ENCODE assay signal across 15 cellular contexts in the genomic region with DNA sequence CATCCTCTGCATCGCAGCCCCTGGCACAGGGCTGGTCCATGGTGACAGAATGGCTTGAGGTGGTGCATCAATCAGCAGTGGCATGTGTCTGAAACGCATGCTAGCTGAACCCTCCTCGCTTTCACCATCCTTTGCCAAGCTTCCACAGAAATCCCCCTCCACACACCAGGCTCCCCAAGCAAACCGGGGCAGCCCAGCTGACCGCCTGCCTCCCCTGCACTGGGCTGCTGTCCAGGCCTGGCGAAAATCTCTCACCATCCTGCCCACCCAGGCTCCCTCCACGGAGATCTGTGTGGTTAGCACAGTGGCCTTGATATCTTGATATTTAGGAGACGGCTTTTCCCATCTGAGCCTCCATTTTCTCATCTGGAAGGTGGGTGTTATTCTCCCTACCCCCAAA. TPM values are rescaled to one million over a fixed set of nuclear protein-coding genes. Genes with fewer than 3 reads are reported as not detected.
A peak's percentile ranks its signal among the peaks of the same experiment; 100 is the strongest.
DNase-seq lines count a peak whose midpoint lies in the region; ATAC-seq and TF ChIP-seq lines count a peak whose summit lies in the region.
"Had no signal": no experiment of that assay in that cellular context is flagged by ENCODE, and none has a peak within 500 bp of the region (broad histone marks: within the 10 kb centered on the region; RNA-seq: fewer than 3 reads in every experiment).

No MANE protein-coding gene starts in this region.

- H3K79me2 ChIP-seq in hepatocyte: no peaks in the 10 kb centered on the region
- H3K79me2 ChIP-seq: parathyroid adenoma had no signal

- H3K36me3 ChIP-seq in cardiac muscle cell (no peaks in the 10 kb centered on the region), hepatocyte (replicated peaks; ENCODE audit: insufficient read depth, low read depth) (no peaks in the 10 kb centered on the region)

- DNase-seq in cardiac muscle cell (ENCODE audit: low read depth in 1 of 2, low spot score in 1 of 2) (no peak), Right ventricle myocardium superior (no peak), hepatocyte (ENCODE audit: low spot score) (no peak), type B pancreatic cell (ENCODE audit: extremely low spot score, unreplicated experiment) (no peak), NOMO-1 treated with DMSO at 0.1 percent for 48 hours (lab: John Stamatoyannopoulos, UW; ENCODE audit: unreplicated experiment) (no peak), NCI-H226 (no peak)
- peak; percentile 41 for DNase-seq in activated CD8-positive, alpha-beta T cell treated with anti-CD3 and anti-CD28 coated beads, Interleukin-2, amount 10 ng/mL, durations not matched to agents 7 days and 5 days
- no peak for DNase-seq in activated CD4-positive, CD25-positive, alpha-beta regulatory T cell treated with anti-CD3 and anti-CD28 coated beads, Interleukin-2, amount 50 U/mL, for 72 hours
- DNase-seq: activated B cell treated with CpG ODN at 0.5 μM for 24 hours, body of pancreas, kidney glomerular epithelial cell, NCI-H1048 had no signal

- peak overlapping the region; percentile 95 for H3K4me3 ChIP-seq in cardiac muscle cell
- H3K4me3 ChIP-seq in hepatocyte: no peak overlapping the region

- CTCF ChIA-PET in activated CD8-positive, alpha-beta T cell treated with anti-CD3 and anti-CD28 coated beads, Interleukin-2, amount 10 ng/mL, durations not matched to agents 7 days and 5 days (lab: Charles Lee): interaction anchor here (1.2 to 1.9 kb wide), 3 partner anchors 39 to 174 kb away, joined by 3 to 7 read pairs (median 3); no protein-coding TSS in a partner anchor

- intact Hi-C loops in Right ventricle myocardium superior (cut with DNase I): loop anchor here (10.0 kb wide), 1 partner anchor 122 kb away; no protein-coding TSS in a partner anchor

- H3K27ac ChIP-seq in cardiac muscle cell: no peak overlapping the region
- no peak overlapping the region for H3K27ac ChIP-seq in hepatocyte
- H3K27ac ChIP-seq: body of pancreas, parathyroid adenoma had no signal

- H3K9me3 ChIP-seq in cardiac muscle cell (ENCODE audit: low read depth) (no peaks in the 10 kb centered on the region), hepatocyte (ENCODE audit: low read depth) (no peaks in the 10 kb centered on the region)
- H3K9me3 ChIP-seq: body of pancreas, heart right ventricle had no signal

- peak overlapping the region; percentile 85 for H3K4me3 Mint-ChIP-seq in activated CD8-positive, alpha-beta T cell treated with anti-CD3 and anti-CD28 coated beads, Interleukin-2, amount 10 ng/mL, durations not matched to agents 7 days and 5 days
- peak overlapping the region; percentile 90 for H3K4me3 Mint-ChIP-seq in type B pancreatic cell

- peak overlapping the region; percentile 98 for H3K4me2 ChIP-seq in hepatocyte

- POLR2A ChIA-PET in activated CD8-positive, alpha-beta T cell treated with anti-CD3 and anti-CD28 coated beads, Interleukin-2, amount 10 ng/mL, durations not matched to agents 7 days and 5 days (lab: Charles Lee): interaction anchor here (0.8 to 1.3 kb wide), 3 partner anchors 14 to 179 kb away, joined by 3 to 4 read pairs (median 3); partner anchors contain the start of gene SFXN1

- no peak for ATAC-seq in Right ventricle myocardium superior (ENCODE audit: poor library complexity)
- no peak for ATAC-seq in activated CD8-positive, alpha-beta T cell treated with anti-CD3 and anti-CD28 coated beads, Interleukin-2, amount 10 ng/mL, durations not matched to agents 7 days and 5 days
- ATAC-seq: body of pancreas had no signal

- 80% methylated on average over 8 of the region's 8 CpGs for WGBS in hepatocyte (ENCODE audit: low lambda C conversion rate, missing lambda C conversion rate)

- H3K36me3 Mint-ChIP-seq in activated CD8-positive, alpha-beta T cell treated with anti-CD3 and anti-CD28 coated beads, Interleukin-2, amount 10 ng/mL, durations not matched to agents 7 days and 5 days (ENCODE audit: low read depth): peaks cover 42% of the 10 kb centered on the region
- H3K36me3 Mint-ChIP-seq in type B pancreatic cell: no peaks in the 10 kb centered on the region

- H3K9me3 Mint-ChIP-seq in activated CD8-positive, alpha-beta T cell treated with anti-CD3 and anti-CD28 coated beads, Interleukin-2, amount 10 ng/mL, durations not matched to agents 7 days and 5 days (ENCODE audit: insufficient read depth): peaks cover 4% of the 10 kb centered on the region
- no peaks in the 10 kb centered on the region for H3K9me3 Mint-ChIP-seq in type B pancreatic cell
- H3K9me3 Mint-ChIP-seq: activated B cell treated with CpG ODN at 0.5 μM for 24 hours had no signal

- no peaks in the 10 kb centered on the region for H3K27me3 Mint-ChIP-seq in activated CD8-positive, alpha-beta T cell treated with anti-CD3 and anti-CD28 coated beads, Interleukin-2, amount 10 ng/mL, durations not matched to agents 7 days and 5 days (ENCODE audit: low read depth)
- peaks cover 86% of the 10 kb centered on the region for H3K27me3 Mint-ChIP-seq in type B pancreatic cell

- H3K27ac Mint-ChIP-seq in activated CD8-positive, alpha-beta T cell treated with anti-CD3 and anti-CD28 coated beads, Interleukin-2, amount 10 ng/mL, durations not matched to agents 7 days and 5 days: peak overlapping the region; percentile 90
- H3K27ac Mint-ChIP-seq in type B pancreatic cell: no peak overlapping the region

- no peak overlapping the region for H2AFZ ChIP-seq in hepatocyte

- no peaks in the 10 kb centered on the region for H4K20me1 ChIP-seq in hepatocyte (ENCODE audit: insufficient read depth, poor library complexity, severe bottlenecking)

- peaks cover 90% of the 10 kb centered on the region for H3K4me1 Mint-ChIP-seq in activated CD8-positive, alpha-beta T cell treated with anti-CD3 and anti-CD28 coated beads, Interleukin-2, amount 10 ng/mL, durations not matched to agents 7 days and 5 days (ENCODE audit: low read depth)
- H3K4me1 Mint-ChIP-seq in type B pancreatic cell (ENCODE audit: unreplicated experiment): peaks cover 3% of the 10 kb centered on the region

- H3K4me1 ChIP-seq in cardiac muscle cell (ENCODE audit: low read depth) (peaks cover 4% of the 10 kb centered on the region), hepatocyte (ENCODE audit: insufficient read depth) (no peaks in the 10 kb centered on the region)

- H3K27me3 ChIP-seq in cardiac muscle cell (no peaks in the 10 kb centered on the region), hepatocyte (peaks cover 38% of the 10 kb centered on the region)

- no peak for TF ChIP-seq CTCF in cardiac muscle cell (IDR thresholded peaks at IDR 0.05; ENCODE audit: low read depth, low read length)
- no peak for TF ChIP-seq CTCF in hepatocyte (IDR thresholded peaks at IDR 0.05; ENCODE audit: poor library complexity)
- no peak for TF ChIP-seq CTCF in type B pancreatic cell (conservative IDR thresholded peaks at IDR 0.05)

- H3K9me2 ChIP-seq in hepatocyte (replicated peaks; ENCODE audit: insufficient read depth): no peaks in the 10 kb centered on the region

RNA-seq across cellular contexts. Expression of gene HRH2, which starts 0.9 kb away (rescaled TPM):
- 15.6 and 23.3 TPM in 2 replicates for total RNA-seq in cardiac muscle cell
- polyA plus RNA-seq in cardiac muscle cell: 12.7 and 19.1 TPM in 2 replicates
- 41.2 TPM for total RNA-seq in Right ventricle myocardium superior
- total RNA-seq in activated CD8-positive, alpha-beta T cell treated with anti-CD3 and anti-CD28 coated beads, Interleukin-2, amount 10 ng/mL, durations not matched to agents 7 days and 5 days: 10 to 100 TPM; 26.9 to 27.5 TPM
- 1.9 and 2.5 TPM in 2 replicates for total RNA-seq in hepatocyte
- 2.2 and 2.4 TPM in 2 replicates for polyA plus RNA-seq in hepatocyte
- total RNA-seq in type B pancreatic cell (ENCODE audit: low replicate concordance): 1.8 and 2.9 TPM in 2 replicates
- total RNA-seq: activated B cell treated with CpG ODN at 0.5 μM for 24 hours, dermis microvascular lymphatic vessel endothelial cell had no signal
